In the genomic region with DNA sequence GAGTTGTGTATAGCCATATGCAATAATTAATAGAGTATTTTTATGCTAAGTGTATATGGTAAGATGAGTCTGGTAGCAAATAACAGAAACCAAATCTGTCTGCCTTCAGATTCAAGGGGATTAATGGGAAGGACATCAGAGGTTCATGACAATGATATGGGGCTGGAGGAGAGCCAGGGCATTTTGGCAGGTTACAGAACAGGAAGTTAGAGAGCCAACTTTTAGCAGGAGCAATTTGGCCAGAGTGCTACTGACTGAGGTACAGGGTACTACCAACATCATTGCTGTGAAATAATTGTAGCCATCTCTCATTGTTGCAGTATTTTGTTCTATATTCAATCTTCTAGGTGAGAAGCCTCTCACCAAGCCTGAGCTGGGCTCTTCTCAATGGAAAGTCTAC, we compare ENCODE assay signal across 21 cellular contexts.
A peak's percentile ranks its signal among the peaks of the same experiment; 100 is the strongest.
DNase-seq lines count a peak whose midpoint lies in the region; ATAC-seq and TF ChIP-seq lines count a peak whose summit lies in the region.
"Had no signal": no experiment of that assay in that cellular context is flagged by ENCODE, and none has a peak within 500 bp of the region (broad histone marks: within the 10 kb centered on the region; RNA-seq: fewer than 3 reads in every experiment).

No MANE protein-coding gene starts in this region.

- H3K4me1 ChIP-seq in breast epithelium = no peaks in the 10 kb centered on the region
- H3K4me1 ChIP-seq: BLaER1, Caco-2, HAP-1 had no signal

- DNase-seq in DMS153 treated with DMSO at 0.1 percent for 48 hours (lab: John Stamatoyannopoulos, UW; ENCODE audit: unreplicated experiment) = peak; percentile 6
- no peak for DNase-seq in DMS153 (lab: John Stamatoyannopoulos, UW)
- DNase-seq in MCF 10A (ENCODE audit: unreplicated experiment) = peak; percentile 11
- no peak for DNase-seq in breast epithelium (ENCODE audit: low spot score in 2 of 2)
- peak; percentile 13 for DNase-seq in LNCaP clone FGC (ENCODE audit: low read depth)
- DNase-seq in left lobe of liver (ENCODE audit: low spot score) = peak; percentile 51
- DNase-seq in activated CD4-positive, alpha-beta memory T cell treated with anti-CD3 and anti-CD28 coated beads for 36 hours = no peak
- DNase-seq: Caco-2; CD4-positive, CD25-positive, alpha-beta regulatory T cell; CD8-positive, alpha-beta T cell; DMS53; DMS79 treated with DMSO at 0.1 percent for 48 hours; GF-D8; GOT3; HFFc6 had no signal

- peaks cover 3 to 5% of the 10 kb centered on the region in 2 donors for H3K9me3 ChIP-seq in breast epithelium
- H3K9me3 ChIP-seq: BLaER1, Caco-2, HAP-1 had no signal

- intact Hi-C loops in MCF 10A (cut with micrococcal nuclease) = no loop called here
- intact Hi-C loops in breast epithelium (cut with DNase I; ENCODE audit: low total_unique reads) = no loop called here
- intact Hi-C loops in activated CD4-positive, alpha-beta memory T cell treated with anti-CD3 and anti-CD28 coated beads for 36 hours (cut with micrococcal nuclease) = no loop called here

- H3K27me3 Mint-ChIP-seq in MCF 10A (ENCODE audit: insufficient read depth, unreplicated experiment) = no peaks in the 10 kb centered on the region
- no peaks in the 10 kb centered on the region for H3K27me3 Mint-ChIP-seq in activated CD4-positive, alpha-beta memory T cell treated with anti-CD3 and anti-CD28 coated beads for 36 hours
- H3K27me3 Mint-ChIP-seq: B cell; CD4-positive, CD25-positive, alpha-beta regulatory T cell had no signal

- POLR2A ChIA-PET in MCF 10A (lab: Yijun Ruan, JAX) = no interaction called here
- POLR2A ChIA-PET in activated CD4-positive, alpha-beta memory T cell treated with anti-CD3 and anti-CD28 coated beads for 36 hours (lab: Charles Lee) = no interaction called here

- TF ChIP-seq POLR2A in breast epithelium (IDR thresholded peaks at IDR 0.05) = no peak

- peak; percentile 76 for ATAC-seq in left lobe of liver
- ATAC-seq in GM21423 (IDR thresholded peaks at IDR 0.05; ENCODE audit: unreplicated experiment) = no peak
- ATAC-seq: CD8-positive, alpha-beta T cell had no signal

- no peak for TF ChIP-seq CTCF in MCF 10A (IDR thresholded peaks at IDR 0.05; ENCODE audit: unreplicated experiment)
- no peak for TF ChIP-seq CTCF in breast epithelium (IDR thresholded peaks at IDR 0.05)
- TF ChIP-seq CTCF in LNCaP clone FGC (IDR thresholded peaks at IDR 0.05; ENCODE audit: control insufficient read depth, extremely low read depth, insufficient read depth) = no peak

- no peak overlapping the region for H3K27ac Mint-ChIP-seq in MCF 10A (ENCODE audit: low read depth, unreplicated experiment)
- H3K27ac Mint-ChIP-seq in activated CD4-positive, alpha-beta memory T cell treated with anti-CD3 and anti-CD28 coated beads for 36 hours = no peak overlapping the region
- H3K27ac Mint-ChIP-seq: B cell; CD4-positive, CD25-positive, alpha-beta regulatory T cell; CD8-positive, alpha-beta T cell; HFFc6 had no signal

- H3K4me3 Mint-ChIP-seq in MCF 10A (ENCODE audit: unreplicated experiment) = no peak overlapping the region
- H3K4me3 Mint-ChIP-seq in activated CD4-positive, alpha-beta memory T cell treated with anti-CD3 and anti-CD28 coated beads for 36 hours = no peak overlapping the region
- H3K4me3 Mint-ChIP-seq: B cell; CD4-positive, CD25-positive, alpha-beta regulatory T cell; CD8-positive, alpha-beta T cell; HFFc6 had no signal

- H3K9me3 Mint-ChIP-seq in MCF 10A (ENCODE audit: unreplicated experiment) = peaks cover 8% of the 10 kb centered on the region
- H3K9me3 Mint-ChIP-seq in activated CD4-positive, alpha-beta memory T cell treated with anti-CD3 and anti-CD28 coated beads for 36 hours = peaks cover 10% of the 10 kb centered on the region
- H3K9me3 Mint-ChIP-seq: HFFc6 had no signal

- no peak overlapping the region for H3K27ac ChIP-seq in breast epithelium
- H3K27ac ChIP-seq: 22Rv1, BLaER1, C4-2B had no signal

- BruUV-seq in MCF 10A (replicated peaks; lab: Mats Ljungman, UMichigan) = no TSS peak

- H3K4me1 Mint-ChIP-seq in MCF 10A (ENCODE audit: insufficient read depth, unreplicated experiment) = peaks cover 6% of the 10 kb centered on the region
- H3K4me1 Mint-ChIP-seq in activated CD4-positive, alpha-beta memory T cell treated with anti-CD3 and anti-CD28 coated beads for 36 hours (ENCODE audit: low read depth) = no peaks in the 10 kb centered on the region
- H3K4me1 Mint-ChIP-seq: B cell; CD4-positive, CD25-positive, alpha-beta regulatory T cell had no signal

- peaks cover 0 to 6% of the 10 kb centered on the region in 2 donors for H3K27me3 ChIP-seq in breast epithelium

- H3K36me3 ChIP-seq in breast epithelium = no peaks in the 10 kb centered on the region
- H3K36me3 ChIP-seq: BLaER1, HAP-1 had no signal

- no peaks in the 10 kb centered on the region for H3K36me3 Mint-ChIP-seq in MCF 10A (ENCODE audit: insufficient read depth, unreplicated experiment)
- H3K36me3 Mint-ChIP-seq in activated CD4-positive, alpha-beta memory T cell treated with anti-CD3 and anti-CD28 coated beads for 36 hours = no peaks in the 10 kb centered on the region
- H3K36me3 Mint-ChIP-seq: CD4-positive, CD25-positive, alpha-beta regulatory T cell; CD8-positive, alpha-beta T cell had no signal

- no peak overlapping the region for H3K4me3 ChIP-seq in breast epithelium
- H3K4me3 ChIP-seq in LNCaP clone FGC (ENCODE audit: low read depth, low read length) = no peak overlapping the region
- H3K4me3 ChIP-seq: BLaER1, HAP-1 had no signal

- CTCF ChIA-PET in MCF 10A (lab: Yijun Ruan, JAX) = interaction anchor here (1.1 to 2.5 kb wide), 2 partner anchors 10 to 909 kb away, joined by 3 to 9 read pairs; no protein-coding TSS in a partner anchor
- CTCF ChIA-PET in activated CD4-positive, alpha-beta memory T cell treated with anti-CD3 and anti-CD28 coated beads for 36 hours (lab: Charles Lee) = no interaction called here

Comparison
In these comparisons a context has a peak if more than half of its experiments do, and no peak if none do; other contexts are left out.
1. DNase-seq: peak in DMS153 treated with DMSO at 0.1 percent for 48 hours (single experiment), MCF 10A (single experiment), LNCaP clone FGC (single experiment) and left lobe of liver (single experiment); none in DMS153 (single experiment), breast epithelium (0 of 2) and activated CD4-positive, alpha-beta memory T cell treated with anti-CD3 and anti-CD28 coated beads for 36 hours (single experiment).